Comparison of ENCODE assay signal across 18 cellular contexts in genomic region chr20:57475388-57476072, GRCh38. TPM values are rescaled to one million over a fixed set of nuclear protein-coding genes. Genes with fewer than 3 reads are reported as not detected.
DNase-seq lines count a peak whose midpoint lies in the region; ATAC-seq, FAIRE-seq and TF ChIP-seq lines count a peak whose summit lies in the region.
"Had no signal": no experiment of that assay in that cellular context is flagged by ENCODE, and none has a peak within 500 bp of the region (broad histone marks: within the 10 kb centered on the region; RNA-seq: fewer than 3 reads in every experiment).

No MANE protein-coding gene starts in this region.

- TF ChIP-seq CTCF in MM.1S (IDR thresholded peaks at IDR 0.05; ENCODE audit: low read length): no peak

- ATAC-seq in GM21360 (IDR thresholded peaks at IDR 0.05; ENCODE audit: unreplicated experiment) (peak; percentile 6), GM19324 (IDR thresholded peaks at IDR 0.05; ENCODE audit: low FRiP score, unreplicated experiment) (no peak), GM21423 (IDR thresholded peaks at IDR 0.05; ENCODE audit: unreplicated experiment) (no peak), GM21367 (IDR thresholded peaks at IDR 0.05; ENCODE audit: unreplicated experiment) (no peak)
- ATAC-seq: activated CD4-positive, alpha-beta T cell treated with anti-CD3 and anti-CD28 coated beads for 36 hours; foreskin keratinocyte had no signal

- H3K27ac ChIP-seq in BLaER1 (peak overlapping the region; percentile 72), MM.1S (ENCODE audit: low read length) (peak overlapping the region; percentile 92), small intestine (ENCODE audit: low read depth in 1 of 2, low read length in 1 of 2) (no peak overlapping the region)
- H3K27ac ChIP-seq: foreskin keratinocyte had no signal

- DNase-seq in MM.1S (peak; percentile 73), glomerular endothelial cell (ENCODE audit: extremely low read depth, low read depth, low spot score) (peak; percentile 16), small intestine (no peak)
- DNase-seq: activated CD4-positive, alpha-beta T cell treated with anti-CD3 and anti-CD28 coated beads for 36 hours; DMS153; effector memory CD8-positive, alpha-beta T cell; foreskin keratinocyte; immature natural killer cell; NCI-H1105 treated with DMSO at 0.1 percent for 48 hours; NCI-H446 had no signal

- H3K36me3 ChIP-seq in BLaER1 (no peaks in the 10 kb centered on the region), MM.1S (replicated peaks; ENCODE audit: insufficient read depth, low read length) (no peaks in the 10 kb centered on the region), small intestine (ENCODE audit: control insufficient read depth in 2 of 2, insufficient read depth in 2 of 2, low read length in 2 of 2) (no peaks in the 10 kb centered on the region)

- H3K9ac ChIP-seq in BLaER1: peak overlapping the region; percentile 72
- H3K9ac ChIP-seq in MM.1S (ENCODE audit: low read length): peak overlapping the region; percentile 69

- peaks cover 71% of the 10 kb centered on the region for H3F3A ChIP-seq in MM.1S (ENCODE audit: insufficient read depth, low read length)

- H3K9me3 ChIP-seq in BLaER1 (no peaks in the 10 kb centered on the region), MM.1S (replicated peaks; ENCODE audit: insufficient read depth, low read length) (no peaks in the 10 kb centered on the region), small intestine (ENCODE audit: control insufficient read depth, low read depth) (no peaks in the 10 kb centered on the region)

- 0 out of 2 replicates have a peak, but pooled peaks cover 4% of the 10 kb centered on the region for H3K79me2 ChIP-seq in MM.1S (ENCODE audit: low read length)

- H4K20me1 ChIP-seq in BLaER1 (no peaks in the 10 kb centered on the region), MM.1S (ENCODE audit: insufficient read depth, low read length) (no peaks in the 10 kb centered on the region)

- no peaks in the 10 kb centered on the region for H3K9me2 ChIP-seq in MM.1S (replicated peaks; ENCODE audit: insufficient read depth, low read length)

- H3K27me3 ChIP-seq in BLaER1 (no peaks in the 10 kb centered on the region), MM.1S (replicated peaks; ENCODE audit: insufficient read depth, low read length) (no peaks in the 10 kb centered on the region), small intestine (ENCODE audit: control insufficient read depth in 2 of 2, insufficient read depth in 2 of 2, low read length in 2 of 2) (peaks cover 0 to 3% of the 10 kb centered on the region in 2 donors)

- no peak for FAIRE-seq in small intestine (lab: Jason Lieb, UNC)

- H3K4me1 ChIP-seq in BLaER1: peaks cover 99% of the 10 kb centered on the region
- peaks cover 77% of the 10 kb centered on the region for H3K4me1 ChIP-seq in MM.1S (ENCODE audit: low read length)
- no peaks in the 10 kb centered on the region for H3K4me1 ChIP-seq in small intestine (ENCODE audit: control insufficient read depth in 2 of 2, insufficient read depth in 1 of 2, low read depth in 1 of 2, low read length in 1 of 2)
- H3K4me1 ChIP-seq: foreskin keratinocyte had no signal

- H2AFZ ChIP-seq in MM.1S (ENCODE audit: low read length): no peak overlapping the region

- WGBS in small intestine, 3 donors: 83 to 84% (median 83%) methylated on average over 8 of the region's 8 CpGs

- peak overlapping the region; percentile 86 for H3K4me2 ChIP-seq in BLaER1
- peak overlapping the region; percentile 53 for H3K4me2 ChIP-seq in MM.1S (ENCODE audit: low read depth, low read length)

- H3K4me3 ChIP-seq in BLaER1: peak overlapping the region; percentile 23; the same call in 1 of the 2 replicates
- H3K4me3 ChIP-seq in MM.1S (ENCODE audit: low read length): peak overlapping the region; percentile 14
- no peak overlapping the region for H3K4me3 ChIP-seq in small intestine (ENCODE audit: low read depth in 1 of 2, low read length in 2 of 2)

RNA-seq across cellular contexts. Expression of gene CTCFL, which starts 49.4 kb away (rescaled TPM):
- not detected in 2 replicates for total RNA-seq in glomerular endothelial cell
- polyA plus RNA-seq in small intestine: under 1 TPM in 1 of 3 donors, not detected in 2; 0.03 TPM
- total RNA-seq: activated CD4-positive, alpha-beta T cell treated with anti-CD3 and anti-CD28 coated beads for 36 hours; activated T-helper 17 cell treated with anti-CD3 and anti-CD28 coated beads, Interleukin-2, amount 50 U/mL, for 72 hours; foreskin keratinocyte; pulmonary artery endothelial cell; RPMI7951 had no signal
- polyA plus RNA-seq: foreskin keratinocyte, immature natural killer cell had no signal

Comparison
In these comparisons a context has a peak if more than half of its experiments do, and no peak if none do; other contexts are left out.
1. H3K27ac ChIP-seq: peak in BLaER1 (single experiment) and MM.1S (single experiment); none in small intestine (0 of 2).
2. H3K4me3 ChIP-seq: peak in BLaER1 (single experiment) and MM.1S (single experiment); none in small intestine (0 of 2).